ENCODE assay signal across 8 cellular contexts in genomic region chr5:107669543-107670027, GRCh38.
DNase-seq lines count a peak whose midpoint lies in the region; ATAC-seq lines count a peak whose summit lies in the region.

No MANE protein-coding gene starts in this region.

- DNase-seq in DMS79 treated with DMSO at 0.1 percent for 48 hours (lab: John Stamatoyannopoulos, UW) (peak; percentile 18), DMS79 (lab: John Stamatoyannopoulos, UW) (no peak), NCI-H526 treated with DMSO at 0.1 percent for 48 hours (lab: John Stamatoyannopoulos, UW) (peak; percentile 9), cerebellar cortex (ENCODE audit: low spot score) (peak; percentile 28), kidney tubule cell (ENCODE audit: low spot score) (peak; percentile 59), cortex of kidney (lab: John Stamatoyannopoulos, UW) (no peak)
- DNase-seq in stimulated activated naive CD8-positive, alpha-beta T cell treated with anti-CD3 and anti-CD28 coated beads, Interleukin-15, amount 100 ng/mL, for 72 hours, result peak in 1 of 2 donors; percentile 5

- H3K9me3 Mint-ChIP-seq in stimulated activated naive CD8-positive, alpha-beta T cell treated with anti-CD3 and anti-CD28 coated beads, Interleukin-15, amount 100 ng/mL, for 72 hours, result no peaks in the 10 kb centered on the region

- H3K27ac Mint-ChIP-seq in stimulated activated naive CD8-positive, alpha-beta T cell treated with anti-CD3 and anti-CD28 coated beads, Interleukin-15, amount 100 ng/mL, for 72 hours, result no peak overlapping the region

- H3K27me3 Mint-ChIP-seq in stimulated activated naive CD8-positive, alpha-beta T cell treated with anti-CD3 and anti-CD28 coated beads, Interleukin-15, amount 100 ng/mL, for 72 hours, result peaks cover 81% of the 10 kb centered on the region

- H3K4me1 Mint-ChIP-seq in stimulated activated naive CD8-positive, alpha-beta T cell treated with anti-CD3 and anti-CD28 coated beads, Interleukin-15, amount 100 ng/mL, for 72 hours, result peaks cover 48% of the 10 kb centered on the region

- no peak for ATAC-seq in stimulated activated naive CD8-positive, alpha-beta T cell treated with anti-CD3 and anti-CD28 coated beads, Interleukin-15, amount 100 ng/mL, for 72 hours
- no peak for ATAC-seq in GM21528 (IDR thresholded peaks at IDR 0.05; ENCODE audit: low FRiP score, unreplicated experiment)

- peak overlapping the region; percentile 62 to 91 for H3K4me3 Mint-ChIP-seq in stimulated activated naive CD8-positive, alpha-beta T cell treated with anti-CD3 and anti-CD28 coated beads, Interleukin-15, amount 100 ng/mL, for 72 hours

Comparison
In these comparisons a context has a peak if more than half of its experiments do, and no peak if none do; other contexts are left out.
1. DNase-seq: peak in DMS79 treated with DMSO at 0.1 percent for 48 hours (single experiment), NCI-H526 treated with DMSO at 0.1 percent for 48 hours (single experiment), cerebellar cortex (single experiment) and kidney tubule cell (single experiment); none in DMS79 (single experiment) and cortex of kidney (single experiment).